In the genomic region with DNA sequence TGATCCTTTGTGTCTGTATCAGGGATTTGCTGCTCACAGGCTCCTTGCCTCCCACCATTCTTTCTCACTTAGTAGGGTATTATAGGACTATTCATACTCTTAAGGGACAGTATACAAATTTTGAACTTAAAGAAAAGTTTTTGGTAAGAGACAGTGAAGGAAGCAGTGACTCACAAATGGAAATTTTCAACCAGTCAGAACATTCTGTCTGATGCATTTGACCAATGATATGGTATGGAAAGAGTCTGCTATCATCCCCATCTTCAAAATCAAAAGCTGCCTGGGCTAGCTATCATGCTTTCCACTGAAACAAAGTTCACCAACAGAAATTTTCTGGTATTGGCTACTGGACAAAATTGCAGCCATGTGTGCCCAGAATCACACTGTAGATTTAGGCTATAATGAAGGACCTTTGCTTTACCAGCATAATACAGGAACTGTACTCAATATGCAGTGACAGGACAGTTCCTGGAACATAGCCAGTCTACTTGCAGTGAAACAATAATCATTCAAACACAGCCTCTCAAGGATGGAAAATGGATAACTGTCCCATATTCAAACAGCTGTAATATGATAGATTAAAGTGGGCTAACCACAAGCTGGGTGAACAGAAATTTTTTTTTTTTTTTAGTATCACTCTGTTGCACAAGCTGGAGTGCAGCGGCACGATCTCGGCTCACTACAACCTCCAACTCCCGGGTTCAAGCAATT, we compare ENCODE assay signal across 14 cellular contexts.
DNase-seq lines count a peak whose midpoint lies in the region; ATAC-seq and TF ChIP-seq lines count a peak whose summit lies in the region.
"Had no signal": no experiment of that assay in that cellular context is flagged by ENCODE, and none has a peak within 500 bp of the region (broad histone marks: within the 10 kb centered on the region; RNA-seq: fewer than 3 reads in every experiment).

No MANE protein-coding gene starts in this region.

- 91% methylated on average over 4 of the region's 4 CpGs for WGBS in smooth muscle cell (ENCODE audit: low lambda C conversion rate)

- H3K4me3 Mint-ChIP-seq in activated CD4-positive, alpha-beta T cell treated with anti-CD3 and anti-CD28 coated beads, Interleukin-2, amount 10 ng/mL, durations not matched to agents 24 days and 14 days: peak overlapping the region; percentile 34
- peak overlapping the region; percentile 46 for H3K4me3 Mint-ChIP-seq in activated naive CD8-positive, alpha-beta T cell treated with anti-CD3 and anti-CD28 coated beads, Interleukin-2, amount 50 U/mL, for 24 hours
- H3K4me3 Mint-ChIP-seq: memory B cell had no signal

- no peak overlapping the region for H2AFZ ChIP-seq in smooth muscle cell (ENCODE audit: low read depth)

- H3F3A ChIP-seq in smooth muscle cell (ENCODE audit: low read depth): no peaks in the 10 kb centered on the region

- no peaks in the 10 kb centered on the region for H3K9me3 ChIP-seq in smooth muscle cell (replicated peaks; ENCODE audit: low read depth)
- H3K9me3 ChIP-seq: thyroid gland had no signal

- peaks cover 16% of the 10 kb centered on the region for H3K4me1 ChIP-seq in smooth muscle cell (ENCODE audit: low read depth)
- H3K4me1 ChIP-seq: thyroid gland had no signal

- ATAC-seq in activated naive CD8-positive, alpha-beta T cell treated with anti-CD3 and anti-CD28 coated beads, Interleukin-2, amount 50 U/mL, for 24 hours: peak; percentile 72
- no peak for ATAC-seq in HG03521 (IDR thresholded peaks at IDR 0.05; ENCODE audit: unreplicated experiment)
- ATAC-seq: Right ventricle myocardium inferior had no signal

- H3K27me3 ChIP-seq in smooth muscle cell (ENCODE audit: low read depth): no peaks in the 10 kb centered on the region
- H3K27me3 ChIP-seq: thyroid gland had no signal

- H4K20me1 ChIP-seq in smooth muscle cell (ENCODE audit: low read depth): no peaks in the 10 kb centered on the region

- no peaks in the 10 kb centered on the region for H3K27me3 Mint-ChIP-seq in activated CD4-positive, alpha-beta T cell treated with anti-CD3 and anti-CD28 coated beads, Interleukin-2, amount 10 ng/mL, durations not matched to agents 24 days and 14 days
- H3K27me3 Mint-ChIP-seq in activated naive CD8-positive, alpha-beta T cell treated with anti-CD3 and anti-CD28 coated beads, Interleukin-2, amount 50 U/mL, for 24 hours: no peaks in the 10 kb centered on the region
- H3K27me3 Mint-ChIP-seq: memory B cell had no signal

- intact Hi-C loops in activated CD4-positive, alpha-beta T cell treated with anti-CD3 and anti-CD28 coated beads, Interleukin-2, amount 10 ng/mL, durations not matched to agents 24 days and 14 days (cut with micrococcal nuclease): loop anchor here (1.0 to 5.0 kb wide), 4 partner anchors 15 to 133 kb away; no protein-coding TSS in a partner anchor

- no peaks in the 10 kb centered on the region for H3K36me3 Mint-ChIP-seq in activated CD4-positive, alpha-beta T cell treated with anti-CD3 and anti-CD28 coated beads, Interleukin-2, amount 10 ng/mL, durations not matched to agents 24 days and 14 days (ENCODE audit: low read depth)
- no peaks in the 10 kb centered on the region for H3K36me3 Mint-ChIP-seq in activated naive CD8-positive, alpha-beta T cell treated with anti-CD3 and anti-CD28 coated beads, Interleukin-2, amount 50 U/mL, for 24 hours (ENCODE audit: low read depth)
- H3K36me3 Mint-ChIP-seq: memory B cell had no signal

- H3K9me3 Mint-ChIP-seq in activated CD4-positive, alpha-beta T cell treated with anti-CD3 and anti-CD28 coated beads, Interleukin-2, amount 10 ng/mL, durations not matched to agents 24 days and 14 days: no peaks in the 10 kb centered on the region
- H3K9me3 Mint-ChIP-seq in activated naive CD8-positive, alpha-beta T cell treated with anti-CD3 and anti-CD28 coated beads, Interleukin-2, amount 50 U/mL, for 24 hours: no peaks in the 10 kb centered on the region
- H3K9me3 Mint-ChIP-seq: memory B cell had no signal

- no peaks in the 10 kb centered on the region for H3K36me3 ChIP-seq in smooth muscle cell (ENCODE audit: low read depth)
- H3K36me3 ChIP-seq: thyroid gland had no signal

- H3K9ac ChIP-seq in smooth muscle cell (ENCODE audit: low read depth): peak overlapping the region; percentile 56

- no peak for DNase-seq in activated CD4-positive, alpha-beta T cell treated with anti-CD3 and anti-CD28 coated beads, Interleukin-2, amount 10 ng/mL, durations not matched to agents 24 days and 14 days
- DNase-seq in activated CD4-positive, alpha-beta T cell treated with anti-CD3 and anti-CD28 coated beads, Interleukin-2, amount 50 U/mL, for 4 hours: no peak
- DNase-seq in NCI-H1105 treated with DMSO at 0.1 percent for 48 hours (lab: John Stamatoyannopoulos, UW): peak; percentile 66
- DNase-seq in activated naive CD8-positive, alpha-beta T cell treated with anti-CD3 and anti-CD28 coated beads, Interleukin-2, amount 50 U/mL, for 24 hours: no peak
- no peak for DNase-seq in smooth muscle cell (lab: John Stamatoyannopoulos, UW; ENCODE audit: unreplicated experiment)
- no peak for DNase-seq in NCI-H1930 (lab: John Stamatoyannopoulos, UW)
- no peak for DNase-seq in NCI-H2081 treated with DMSO at 0.1 percent for 48 hours (lab: John Stamatoyannopoulos, UW)
- DNase-seq: cerebellar nuclear complex, NCI-H2081, retina, thyroid gland had no signal

- H3K4me2 ChIP-seq in smooth muscle cell: peak overlapping the region; percentile 19

- H3K4me3 ChIP-seq in smooth muscle cell: no peak overlapping the region
- H3K4me3 ChIP-seq: thyroid gland had no signal

- peak overlapping the region; percentile 84 for H3K27ac Mint-ChIP-seq in activated CD4-positive, alpha-beta T cell treated with anti-CD3 and anti-CD28 coated beads, Interleukin-2, amount 10 ng/mL, durations not matched to agents 24 days and 14 days
- H3K27ac Mint-ChIP-seq in activated naive CD8-positive, alpha-beta T cell treated with anti-CD3 and anti-CD28 coated beads, Interleukin-2, amount 50 U/mL, for 24 hours: peak overlapping the region; percentile 95
- H3K27ac Mint-ChIP-seq: memory B cell had no signal

- peaks cover 7% of the 10 kb centered on the region for H3K4me1 Mint-ChIP-seq in activated CD4-positive, alpha-beta T cell treated with anti-CD3 and anti-CD28 coated beads, Interleukin-2, amount 10 ng/mL, durations not matched to agents 24 days and 14 days
- H3K4me1 Mint-ChIP-seq in activated naive CD8-positive, alpha-beta T cell treated with anti-CD3 and anti-CD28 coated beads, Interleukin-2, amount 50 U/mL, for 24 hours: peaks cover 34% of the 10 kb centered on the region

- TF ChIP-seq CTCF in smooth muscle cell (IDR thresholded peaks at IDR 0.05; ENCODE audit: borderline replicate concordance, insufficient read depth, poor library complexity, severe bottlenecking): no peak

- H3K79me2 ChIP-seq in smooth muscle cell (ENCODE audit: low read depth): no peaks in the 10 kb centered on the region

- H3K27ac ChIP-seq in smooth muscle cell (ENCODE audit: low read depth): peak overlapping the region; percentile 96
- H3K27ac ChIP-seq: thyroid gland had no signal
